ENCODE assay signal across 1 cellular context in the genomic region with DNA sequence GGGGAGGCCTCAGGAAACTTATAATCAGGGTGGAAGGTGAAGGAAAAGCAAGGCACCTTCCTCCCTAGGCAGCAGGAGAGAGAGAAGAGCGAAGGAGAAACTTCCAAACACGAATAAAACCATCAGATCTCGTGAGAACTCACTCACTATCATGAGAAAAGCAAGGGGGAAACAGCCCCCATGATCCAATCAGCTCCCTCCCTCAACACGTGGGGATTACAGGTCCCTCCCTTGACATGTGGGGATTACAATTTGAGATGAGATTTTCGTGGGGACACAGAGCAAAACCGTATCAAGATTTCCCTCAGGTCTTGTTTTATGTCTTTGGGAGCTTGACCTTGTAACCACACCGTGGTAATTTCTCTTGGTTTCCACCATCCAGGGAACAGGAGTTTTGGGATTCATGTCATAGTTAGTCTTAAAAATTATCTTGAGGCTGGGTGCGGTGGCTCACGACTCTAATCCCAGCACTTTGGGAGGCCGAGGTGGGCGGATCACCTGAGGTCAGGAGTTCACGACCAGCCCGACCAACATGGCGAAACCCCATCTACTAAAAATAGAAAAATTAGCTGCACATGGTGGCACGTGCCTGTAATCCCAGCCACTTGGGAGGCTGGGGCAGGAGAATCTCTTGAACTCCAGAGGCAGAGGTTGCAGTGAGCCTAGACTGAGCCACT.
TF ChIP-seq lines count a peak whose summit lies in the region.

No MANE protein-coding gene starts in this region.

TF ChIP-seq in K562, 482 proteins besides CTCF, POLR2A, EP300 and RAD21 (continues in another document):
- TF ChIP-seq ZNF133 (CRISPR knock-in tag; IDR thresholded peaks at IDR 0.05) (no peak), GTF2E2 (tag; IDR thresholded peaks at IDR 0.05) (no peak), SMARCA4 (IDR thresholded peaks at IDR 0.05) (no peak), ZBTB7A (IDR thresholded peaks at IDR 0.05; ENCODE audit: borderline replicate concordance, control insufficient read depth, low read depth, low read length) (no peak), ZNF561 (CRISPR knock-in tag; conservative IDR thresholded peaks at IDR 0.05) (no peak), ZEB2 (IDR thresholded peaks at IDR 0.05) (no peak), ZFP1 (CRISPR knock-in tag; IDR thresholded peaks at IDR 0.05) (no peak), FOXK1 (CRISPR knock-in tag; IDR thresholded peaks at IDR 0.05; ENCODE audit: borderline replicate concordance) (no peak), ZNF444 (CRISPR knock-in tag; IDR thresholded peaks at IDR 0.05) (no peak), ZNF174 (CRISPR knock-in tag; IDR thresholded peaks at IDR 0.05) (no peak), ZNF436 (CRISPR knock-in tag; IDR thresholded peaks at IDR 0.05) (no peak), ZNF766 (CRISPR knock-in tag; conservative IDR thresholded peaks at IDR 0.05) (no peak), ZNF76 (CRISPR knock-in tag; IDR thresholded peaks at IDR 0.05; ENCODE audit: borderline replicate concordance) (no peak), KDM2B (CRISPR knock-in tag; IDR thresholded peaks at IDR 0.05) (no peak), POLR2AphosphoS5 (IDR thresholded peaks at IDR 0.05; ENCODE audit: control insufficient read depth, insufficient read depth, low read depth, low read length) (no peak), SNIP1 (IDR thresholded peaks at IDR 0.05; ENCODE audit: low read depth) (no peak), NEUROD1 (IDR thresholded peaks at IDR 0.05; ENCODE audit: borderline replicate concordance, low read depth, low read length, partially characterized antibody) (no peak), RBM14 (IDR thresholded peaks at IDR 0.05; ENCODE audit: borderline replicate concordance, insufficient read depth, low read depth, low read length) (no peak), KDM1A (IDR thresholded peaks at IDR 0.05) (peak; percentile 53 to 54; a peak in 3 of 4 replicates), TCF3 (CRISPR knock-in tag; IDR thresholded peaks at IDR 0.05) (0 out of 2 replicates have a peak, but pooled peaks have one; percentile 13), NCOA4 (IDR thresholded peaks at IDR 0.05; ENCODE audit: partially characterized antibody) (no peak), ZNF23 (CRISPR knock-in tag; IDR thresholded peaks at IDR 0.05) (no peak), SRSF3 (IDR thresholded peaks at IDR 0.05; ENCODE audit: insufficient read depth, low read length) (no peak), ZC3H4 (CRISPR knock-in tag; IDR thresholded peaks at IDR 0.05; ENCODE audit: borderline replicate concordance) (no peak), ZNF644 (tag; IDR thresholded peaks at IDR 0.05; ENCODE audit: low read depth) (0 out of 2 replicates have a peak, but pooled peaks have one; percentile 50), ZNF140 (CRISPR knock-in tag; IDR thresholded peaks at IDR 0.05) (no peak), TAF1 (IDR thresholded peaks at IDR 0.05; ENCODE audit: control insufficient read depth, extremely low read depth, insufficient read depth, low read length, severe bottlenecking) (no peak), BRD9 (IDR thresholded peaks at IDR 0.05; ENCODE audit: low read depth, partially characterized antibody) (no peak), PCBP1 (IDR thresholded peaks at IDR 0.05; ENCODE audit: low read depth, low read length, poor library complexity, severe bottlenecking) (no peak), ZNF507 (tag; conservative IDR thresholded peaks at IDR 0.05) (no peak), CSDE1 (IDR thresholded peaks at IDR 0.05) (no peak), ZBTB8A (IDR thresholded peaks at IDR 0.05; ENCODE audit: partially characterized antibody) (no peak), PTTG1 (tag; IDR thresholded peaks at IDR 0.05; ENCODE audit: low read depth) (no peak), MEF2D (tag; conservative IDR thresholded peaks at IDR 0.05; ENCODE audit: low read depth) (peak; percentile 86), HDAC3 (IDR thresholded peaks at IDR 0.05; ENCODE audit: borderline replicate concordance, partially characterized antibody) (no peak), ZNF143 (CRISPR knock-in tag; IDR thresholded peaks at IDR 0.05) (no peak), ZNF780A (CRISPR knock-in tag; IDR thresholded peaks at IDR 0.05) (no peak), ASH1L (IDR thresholded peaks at IDR 0.05; ENCODE audit: borderline replicate concordance, low read depth, partially characterized antibody) (no peak), TRIM28 (IDR thresholded peaks at IDR 0.05) (no peak), SRF (CRISPR knock-in tag; IDR thresholded peaks at IDR 0.05) (no peak), MCM2 (IDR thresholded peaks at IDR 0.05; ENCODE audit: low read depth) (no peak)
- TF ChIP-seq, protein P1, sequence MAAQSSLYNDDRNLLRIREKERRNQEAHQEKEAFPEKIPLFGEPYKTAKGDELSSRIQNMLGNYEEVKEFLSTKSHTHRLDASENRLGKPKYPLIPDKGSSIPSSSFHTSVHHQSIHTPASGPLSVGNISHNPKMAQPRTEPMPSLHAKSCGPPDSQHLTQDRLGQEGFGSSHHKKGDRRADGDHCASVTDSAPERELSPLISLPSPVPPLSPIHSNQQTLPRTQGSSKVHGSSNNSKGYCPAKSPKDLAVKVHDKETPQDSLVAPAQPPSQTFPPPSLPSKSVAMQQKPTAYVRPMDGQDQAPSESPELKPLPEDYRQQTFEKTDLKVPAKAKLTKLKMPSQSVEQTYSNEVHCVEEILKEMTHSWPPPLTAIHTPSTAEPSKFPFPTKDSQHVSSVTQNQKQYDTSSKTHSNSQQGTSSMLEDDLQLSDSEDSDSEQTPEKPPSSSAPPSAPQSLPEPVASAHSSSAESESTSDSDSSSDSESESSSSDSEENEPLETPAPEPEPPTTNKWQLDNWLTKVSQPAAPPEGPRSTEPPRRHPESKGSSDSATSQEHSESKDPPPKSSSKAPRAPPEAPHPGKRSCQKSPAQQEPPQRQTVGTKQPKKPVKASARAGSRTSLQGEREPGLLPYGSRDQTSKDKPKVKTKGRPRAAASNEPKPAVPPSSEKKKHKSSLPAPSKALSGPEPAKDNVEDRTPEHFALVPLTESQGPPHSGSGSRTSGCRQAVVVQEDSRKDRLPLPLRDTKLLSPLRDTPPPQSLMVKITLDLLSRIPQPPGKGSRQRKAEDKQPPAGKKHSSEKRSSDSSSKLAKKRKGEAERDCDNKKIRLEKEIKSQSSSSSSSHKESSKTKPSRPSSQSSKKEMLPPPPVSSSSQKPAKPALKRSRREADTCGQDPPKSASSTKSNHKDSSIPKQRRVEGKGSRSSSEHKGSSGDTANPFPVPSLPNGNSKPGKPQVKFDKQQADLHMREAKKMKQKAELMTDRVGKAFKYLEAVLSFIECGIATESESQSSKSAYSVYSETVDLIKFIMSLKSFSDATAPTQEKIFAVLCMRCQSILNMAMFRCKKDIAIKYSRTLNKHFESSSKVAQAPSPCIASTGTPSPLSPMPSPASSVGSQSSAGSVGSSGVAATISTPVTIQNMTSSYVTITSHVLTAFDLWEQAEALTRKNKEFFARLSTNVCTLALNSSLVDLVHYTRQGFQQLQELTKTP (IDR thresholded peaks at IDR 0.05; ENCODE audit: low read depth in 1 of 2, partially characterized antibody in 2 of 2) = no peak
- TF ChIP-seq, protein P2, sequence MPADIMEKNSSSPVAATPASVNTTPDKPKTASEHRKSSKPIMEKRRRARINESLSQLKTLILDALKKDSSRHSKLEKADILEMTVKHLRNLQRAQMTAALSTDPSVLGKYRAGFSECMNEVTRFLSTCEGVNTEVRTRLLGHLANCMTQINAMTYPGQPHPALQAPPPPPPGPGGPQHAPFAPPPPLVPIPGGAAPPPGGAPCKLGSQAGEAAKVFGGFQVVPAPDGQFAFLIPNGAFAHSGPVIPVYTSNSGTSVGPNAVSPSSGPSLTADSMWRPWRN (IDR thresholded peaks at IDR 0.05; ENCODE audit: low read depth) = no peak
- TF ChIP-seq, protein P3, sequence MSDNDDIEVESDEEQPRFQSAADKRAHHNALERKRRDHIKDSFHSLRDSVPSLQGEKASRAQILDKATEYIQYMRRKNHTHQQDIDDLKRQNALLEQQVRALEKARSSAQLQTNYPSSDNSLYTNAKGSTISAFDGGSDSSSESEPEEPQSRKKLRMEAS (CRISPR knock-in tag; IDR thresholded peaks at IDR 0.05) = peak; percentile 89
- TF ChIP-seq, protein P4, sequence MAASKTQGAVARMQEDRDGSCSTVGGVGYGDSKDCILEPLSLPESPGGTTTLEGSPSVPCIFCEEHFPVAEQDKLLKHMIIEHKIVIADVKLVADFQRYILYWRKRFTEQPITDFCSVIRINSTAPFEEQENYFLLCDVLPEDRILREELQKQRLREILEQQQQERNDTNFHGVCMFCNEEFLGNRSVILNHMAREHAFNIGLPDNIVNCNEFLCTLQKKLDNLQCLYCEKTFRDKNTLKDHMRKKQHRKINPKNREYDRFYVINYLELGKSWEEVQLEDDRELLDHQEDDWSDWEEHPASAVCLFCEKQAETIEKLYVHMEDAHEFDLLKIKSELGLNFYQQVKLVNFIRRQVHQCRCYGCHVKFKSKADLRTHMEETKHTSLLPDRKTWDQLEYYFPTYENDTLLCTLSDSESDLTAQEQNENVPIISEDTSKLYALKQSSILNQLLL (CRISPR knock-in tag; IDR thresholded peaks at IDR 0.05; ENCODE audit: borderline replicate concordance) = no peak
- TF ChIP-seq, protein P5, sequence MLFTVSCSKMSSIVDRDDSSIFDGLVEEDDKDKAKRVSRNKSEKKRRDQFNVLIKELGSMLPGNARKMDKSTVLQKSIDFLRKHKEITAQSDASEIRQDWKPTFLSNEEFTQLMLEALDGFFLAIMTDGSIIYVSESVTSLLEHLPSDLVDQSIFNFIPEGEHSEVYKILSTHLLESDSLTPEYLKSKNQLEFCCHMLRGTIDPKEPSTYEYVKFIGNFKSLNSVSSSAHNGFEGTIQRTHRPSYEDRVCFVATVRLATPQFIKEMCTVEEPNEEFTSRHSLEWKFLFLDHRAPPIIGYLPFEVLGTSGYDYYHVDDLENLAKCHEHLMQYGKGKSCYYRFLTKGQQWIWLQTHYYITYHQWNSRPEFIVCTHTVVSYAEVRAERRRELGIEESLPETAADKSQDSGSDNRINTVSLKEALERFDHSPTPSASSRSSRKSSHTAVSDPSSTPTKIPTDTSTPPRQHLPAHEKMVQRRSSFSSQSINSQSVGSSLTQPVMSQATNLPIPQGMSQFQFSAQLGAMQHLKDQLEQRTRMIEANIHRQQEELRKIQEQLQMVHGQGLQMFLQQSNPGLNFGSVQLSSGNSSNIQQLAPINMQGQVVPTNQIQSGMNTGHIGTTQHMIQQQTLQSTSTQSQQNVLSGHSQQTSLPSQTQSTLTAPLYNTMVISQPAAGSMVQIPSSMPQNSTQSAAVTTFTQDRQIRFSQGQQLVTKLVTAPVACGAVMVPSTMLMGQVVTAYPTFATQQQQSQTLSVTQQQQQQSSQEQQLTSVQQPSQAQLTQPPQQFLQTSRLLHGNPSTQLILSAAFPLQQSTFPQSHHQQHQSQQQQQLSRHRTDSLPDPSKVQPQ (CRISPR knock-in tag; IDR thresholded peaks at IDR 0.05; ENCODE audit: borderline replicate concordance) = no peak
- TF ChIP-seq, protein P6, sequence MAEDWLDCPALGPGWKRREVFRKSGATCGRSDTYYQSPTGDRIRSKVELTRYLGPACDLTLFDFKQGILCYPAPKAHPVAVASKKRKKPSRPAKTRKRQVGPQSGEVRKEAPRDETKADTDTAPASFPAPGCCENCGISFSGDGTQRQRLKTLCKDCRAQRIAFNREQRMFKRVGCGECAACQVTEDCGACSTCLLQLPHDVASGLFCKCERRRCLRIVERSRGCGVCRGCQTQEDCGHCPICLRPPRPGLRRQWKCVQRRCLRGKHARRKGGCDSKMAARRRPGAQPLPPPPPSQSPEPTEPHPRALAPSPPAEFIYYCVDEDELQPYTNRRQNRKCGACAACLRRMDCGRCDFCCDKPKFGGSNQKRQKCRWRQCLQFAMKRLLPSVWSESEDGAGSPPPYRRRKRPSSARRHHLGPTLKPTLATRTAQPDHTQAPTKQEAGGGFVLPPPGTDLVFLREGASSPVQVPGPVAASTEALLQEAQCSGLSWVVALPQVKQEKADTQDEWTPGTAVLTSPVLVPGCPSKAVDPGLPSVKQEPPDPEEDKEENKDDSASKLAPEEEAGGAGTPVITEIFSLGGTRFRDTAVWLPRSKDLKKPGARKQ (CRISPR knock-in tag; IDR thresholded peaks at IDR 0.05) = no peak
- TF ChIP-seq, protein P7, sequence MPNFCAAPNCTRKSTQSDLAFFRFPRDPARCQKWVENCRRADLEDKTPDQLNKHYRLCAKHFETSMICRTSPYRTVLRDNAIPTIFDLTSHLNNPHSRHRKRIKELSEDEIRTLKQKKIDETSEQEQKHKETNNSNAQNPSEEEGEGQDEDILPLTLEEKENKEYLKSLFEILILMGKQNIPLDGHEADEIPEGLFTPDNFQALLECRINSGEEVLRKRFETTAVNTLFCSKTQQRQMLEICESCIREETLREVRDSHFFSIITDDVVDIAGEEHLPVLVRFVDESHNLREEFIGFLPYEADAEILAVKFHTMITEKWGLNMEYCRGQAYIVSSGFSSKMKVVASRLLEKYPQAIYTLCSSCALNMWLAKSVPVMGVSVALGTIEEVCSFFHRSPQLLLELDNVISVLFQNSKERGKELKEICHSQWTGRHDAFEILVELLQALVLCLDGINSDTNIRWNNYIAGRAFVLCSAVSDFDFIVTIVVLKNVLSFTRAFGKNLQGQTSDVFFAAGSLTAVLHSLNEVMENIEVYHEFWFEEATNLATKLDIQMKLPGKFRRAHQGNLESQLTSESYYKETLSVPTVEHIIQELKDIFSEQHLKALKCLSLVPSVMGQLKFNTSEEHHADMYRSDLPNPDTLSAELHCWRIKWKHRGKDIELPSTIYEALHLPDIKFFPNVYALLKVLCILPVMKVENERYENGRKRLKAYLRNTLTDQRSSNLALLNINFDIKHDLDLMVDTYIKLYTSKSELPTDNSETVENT (CRISPR knock-in tag; IDR thresholded peaks at IDR 0.05) = no peak
- TF ChIP-seq, protein P8, sequence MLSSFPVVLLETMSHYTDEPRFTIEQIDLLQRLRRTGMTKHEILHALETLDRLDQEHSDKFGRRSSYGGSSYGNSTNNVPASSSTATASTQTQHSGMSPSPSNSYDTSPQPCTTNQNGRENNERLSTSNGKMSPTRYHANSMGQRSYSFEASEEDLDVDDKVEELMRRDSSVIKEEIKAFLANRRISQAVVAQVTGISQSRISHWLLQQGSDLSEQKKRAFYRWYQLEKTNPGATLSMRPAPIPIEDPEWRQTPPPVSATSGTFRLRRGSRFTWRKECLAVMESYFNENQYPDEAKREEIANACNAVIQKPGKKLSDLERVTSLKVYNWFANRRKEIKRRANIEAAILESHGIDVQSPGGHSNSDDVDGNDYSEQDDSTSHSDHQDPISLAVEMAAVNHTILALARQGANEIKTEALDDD (IDR thresholded peaks at IDR 0.05) = no peak
- TF ChIP-seq, protein P9, sequence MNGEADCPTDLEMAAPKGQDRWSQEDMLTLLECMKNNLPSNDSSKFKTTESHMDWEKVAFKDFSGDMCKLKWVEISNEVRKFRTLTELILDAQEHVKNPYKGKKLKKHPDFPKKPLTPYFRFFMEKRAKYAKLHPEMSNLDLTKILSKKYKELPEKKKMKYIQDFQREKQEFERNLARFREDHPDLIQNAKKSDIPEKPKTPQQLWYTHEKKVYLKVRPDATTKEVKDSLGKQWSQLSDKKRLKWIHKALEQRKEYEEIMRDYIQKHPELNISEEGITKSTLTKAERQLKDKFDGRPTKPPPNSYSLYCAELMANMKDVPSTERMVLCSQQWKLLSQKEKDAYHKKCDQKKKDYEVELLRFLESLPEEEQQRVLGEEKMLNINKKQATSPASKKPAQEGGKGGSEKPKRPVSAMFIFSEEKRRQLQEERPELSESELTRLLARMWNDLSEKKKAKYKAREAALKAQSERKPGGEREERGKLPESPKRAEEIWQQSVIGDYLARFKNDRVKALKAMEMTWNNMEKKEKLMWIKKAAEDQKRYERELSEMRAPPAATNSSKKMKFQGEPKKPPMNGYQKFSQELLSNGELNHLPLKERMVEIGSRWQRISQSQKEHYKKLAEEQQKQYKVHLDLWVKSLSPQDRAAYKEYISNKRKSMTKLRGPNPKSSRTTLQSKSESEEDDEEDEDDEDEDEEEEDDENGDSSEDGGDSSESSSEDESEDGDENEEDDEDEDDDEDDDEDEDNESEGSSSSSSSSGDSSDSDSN (IDR thresholded peaks at IDR 0.05; ENCODE audit: borderline replicate concordance in 1 of 2, low read depth in 2 of 2, low read length in 2 of 2) = no peak
